In the genomic region with DNA sequence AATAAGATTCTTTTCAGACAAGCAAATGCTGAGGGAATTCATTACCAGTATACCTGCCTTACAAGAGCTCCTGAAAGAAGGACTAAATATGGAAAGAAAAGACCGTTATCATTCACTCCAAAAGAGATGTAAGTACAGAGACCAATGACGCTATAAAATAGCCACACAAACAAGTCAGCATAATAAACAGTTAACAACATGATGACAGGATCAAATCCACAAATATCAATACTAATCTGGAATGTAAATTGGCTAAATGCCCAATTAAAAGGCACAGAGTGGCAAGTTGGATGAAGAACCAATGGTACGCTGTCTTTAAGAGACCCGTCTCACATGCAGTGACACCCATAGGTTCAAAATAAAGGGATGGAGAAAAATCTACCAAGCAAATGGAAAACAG, we compare ENCODE assay signal across 27 cellular contexts.
"Had no signal": no experiment of that assay in that cellular context is flagged by ENCODE, and none has a peak within 500 bp of the region (broad histone marks: within the 10 kb centered on the region; RNA-seq: fewer than 3 reads in every experiment).

No MANE protein-coding gene starts in this region.

- H3K27ac ChIP-seq: colonic mucosa, coronary artery, dorsolateral prefrontal cortex, epithelial cell of prostate, esophagus muscularis mucosa, esophagus squamous epithelium, foreskin keratinocyte, gastrocnemius medialis, gastroesophageal sphincter, heart left ventricle, heart right ventricle had no signal

- H3K36me3 ChIP-seq: colonic mucosa, esophagus muscularis mucosa, esophagus squamous epithelium, gastrocnemius medialis, gastroesophageal sphincter, heart left ventricle, heart right ventricle had no signal

- H3K27me3 ChIP-seq: colonic mucosa, dorsolateral prefrontal cortex, esophagus muscularis mucosa, esophagus squamous epithelium, foreskin keratinocyte, gastrocnemius medialis, gastroesophageal sphincter, heart left ventricle, heart right ventricle had no signal

- H3K4me1 ChIP-seq: colonic mucosa, esophagus muscularis mucosa, esophagus squamous epithelium, gastrocnemius medialis, gastroesophageal sphincter, heart left ventricle, heart right ventricle had no signal

- H3K9me3 ChIP-seq: colonic mucosa, esophagus squamous epithelium, gastrocnemius medialis had no signal

- H3K4me3 ChIP-seq: colonic mucosa, coronary artery, dorsolateral prefrontal cortex, esophagus muscularis mucosa, esophagus squamous epithelium, gastrocnemius medialis, gastroesophageal sphincter, heart left ventricle, heart right ventricle had no signal

- DNase-seq: colonic mucosa; cortex of kidney; dermis blood vessel endothelial cell; dorsolateral prefrontal cortex; effector CD4-positive, alpha-beta T cell; effector CD8-positive, alpha-beta T cell; effector memory CD4-positive, alpha-beta T cell; effector memory CD8-positive, alpha-beta T cell; endodermal cell; erythroblast; esophagus squamous epithelium; foreskin fibroblast; foreskin melanocyte; gastrocnemius medialis; glutamatergic neuron; head of caudate nucleus; heart left ventricle; heart right ventricle had no signal

- FAIRE-seq: colon, endometrium, endothelial cell of umbilical vein, frontal cortex had no signal
